In genomic region chr3:146080578-146080977, GRCh38 we compare ENCODE assay signal across 16 cellular contexts.
"Had no signal": no experiment of that assay in that cellular context is flagged by ENCODE, and none has a peak within 500 bp of the region (broad histone marks: within the 10 kb centered on the region; RNA-seq: fewer than 3 reads in every experiment).

No MANE protein-coding gene starts in this region.

- DNase-seq: cortex of kidney; gastrocnemius medialis; head of caudate nucleus; left ventricle myocardium superior; lower lobe of right lung; naive thymus-derived CD8-positive, alpha-beta T cell; occipital lobe; pancreas; stimulated activated CD4-positive, alpha-beta T cell treated with anti-CD3 and anti-CD28 coated beads, Interleukin-2, amount 100 ng/mL, for 24 hours; stimulated activated CD4-positive, alpha-beta T cell treated with anti-CD3 and anti-CD28 coated beads, Interleukin-4, amount 100 ng/mL, for 24 hours; stimulated activated naive CD4-positive, alpha-beta T cell treated with Interleukin-2 at 50 U/mL for 16 hours; stomach; thyroid gland had no signal

- H3K4me1 ChIP-seq: gastrocnemius medialis, lower lobe of right lung, pancreas, thyroid gland had no signal

- H3K27ac ChIP-seq: gastrocnemius medialis, lower lobe of right lung, pancreas, stomach, thyroid gland had no signal

- H3K36me3 ChIP-seq: gastrocnemius medialis, lower lobe of right lung, pancreas had no signal

- ATAC-seq: gastrocnemius medialis; left ventricle myocardium superior; lower lobe of right lung; naive thymus-derived CD8-positive, alpha-beta T cell; pancreas; sciatic nerve; stimulated activated effector memory CD8-positive, alpha-beta T cell treated with anti-CD3 and anti-CD28 coated beads, Interleukin-12 subunit alpha, Interleukin-12 subunit beta, amount 100 ng/mL, for 72 hours had no signal

- H3K4me3 ChIP-seq: gastrocnemius medialis, lower lobe of right lung, pancreas, stomach, thyroid gland had no signal

- H3K27me3 ChIP-seq: gastrocnemius medialis, pancreas, stomach, thyroid gland had no signal

- H3K9me3 ChIP-seq: gastrocnemius medialis, lower lobe of right lung, pancreas, stomach, thyroid gland had no signal

- FAIRE-seq: keratinocyte had no signal
